In the genomic region with DNA sequence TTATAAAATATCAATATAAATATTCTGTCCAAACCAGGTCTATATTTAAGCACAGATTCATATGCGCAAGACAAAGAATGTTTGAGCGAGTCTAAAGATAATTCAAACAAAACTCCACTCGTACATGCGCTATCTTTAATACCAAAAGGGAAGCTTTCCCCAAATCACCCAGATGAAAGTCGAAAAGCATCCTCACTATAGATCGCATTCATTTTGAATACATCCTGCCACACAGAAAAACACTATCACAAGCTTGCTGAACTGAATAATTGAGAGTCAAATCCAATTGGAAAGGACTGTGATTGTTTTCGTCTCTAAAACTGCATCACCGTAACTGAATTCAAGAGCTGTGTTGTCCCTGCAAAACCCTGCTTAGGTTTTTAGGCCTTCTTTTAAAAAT, we compare ENCODE assay signal across 10 cellular contexts. TPM values are rescaled to one million over a fixed set of nuclear protein-coding genes. Genes with fewer than 3 reads are reported as not detected.
DNase-seq lines count a peak whose midpoint lies in the region; ATAC-seq and TF ChIP-seq lines count a peak whose summit lies in the region.
"Had no signal": no experiment of that assay in that cellular context is flagged by ENCODE, and none has a peak within 500 bp of the region (broad histone marks: within the 10 kb centered on the region; RNA-seq: fewer than 3 reads in every experiment).

No MANE protein-coding gene starts in this region.

- H3K27me3 ChIP-seq in thoracic aorta (replicated peaks; ENCODE audit: insufficient read depth): no peaks in the 10 kb centered on the region

- H3K27me3 Mint-ChIP-seq in activated naive CD4-positive, alpha-beta T cell treated with anti-CD3 and anti-CD28 coated beads for 36 hours (ENCODE audit: low read depth): no peaks in the 10 kb centered on the region
- H3K27me3 Mint-ChIP-seq in immature natural killer cell (ENCODE audit: low read depth in 3 of 3): peaks cover under 1 to 2% (median 2%) of the 10 kb centered on the region in 3 donors

- no peak overlapping the region for H3K27ac ChIP-seq in thoracic aorta

- intact Hi-C loops in activated naive CD4-positive, alpha-beta T cell treated with anti-CD3 and anti-CD28 coated beads for 36 hours (cut with micrococcal nuclease): loop anchor here (1.0 to 10.0 kb wide), 8 partner anchors 38 to 1078 kb away; a partner anchor contains a TSS

- no peaks in the 10 kb centered on the region for H3K36me3 ChIP-seq in thoracic aorta

- H3K36me3 Mint-ChIP-seq in activated naive CD4-positive, alpha-beta T cell treated with anti-CD3 and anti-CD28 coated beads for 36 hours (ENCODE audit: low read depth): peaks cover 5% of the 10 kb centered on the region
- H3K36me3 Mint-ChIP-seq in immature natural killer cell: peaks cover 0 to 4% (median 0%) of the 10 kb centered on the region in 3 donors

- peak overlapping the region; percentile 38 for H3K4me3 ChIP-seq in thoracic aorta

- H3K9me3 ChIP-seq in thoracic aorta: no peaks in the 10 kb centered on the region

- H3K27ac Mint-ChIP-seq in activated naive CD4-positive, alpha-beta T cell treated with anti-CD3 and anti-CD28 coated beads for 36 hours: peak overlapping the region; percentile 86
- H3K27ac Mint-ChIP-seq in immature natural killer cell: peak overlapping the region; percentile 89 to 97 (median 93)

- DNase-seq in activated naive CD4-positive, alpha-beta T cell treated with anti-CD3 and anti-CD28 coated beads for 36 hours: no peak
- no peak for DNase-seq in activated naive CD4-positive, alpha-beta T cell treated with Interleukin-2 at 50 U/mL for 16 hours
- DNase-seq in OCI-M1 (lab: John Stamatoyannopoulos, UW) (peak; percentile 45), immature natural killer cell (no peak), thoracic aorta (ENCODE audit: low spot score) (no peak), COR-L47 (lab: John Stamatoyannopoulos, UW) (no peak)
- DNase-seq: cortex of kidney had no signal

- H3K4me3 Mint-ChIP-seq in activated naive CD4-positive, alpha-beta T cell treated with anti-CD3 and anti-CD28 coated beads for 36 hours: peak overlapping the region; percentile 82
- H3K4me3 Mint-ChIP-seq in immature natural killer cell: peak overlapping the region; percentile 84 to 94 (median 90)

- ATAC-seq in thoracic aorta (ENCODE audit: insufficient number of reproducible peaks, low FRiP score, low read depth): no peak
- ATAC-seq in GM21367 (IDR thresholded peaks at IDR 0.05; ENCODE audit: unreplicated experiment): no peak
- ATAC-seq in HG02840 (IDR thresholded peaks at IDR 0.05; ENCODE audit: low FRiP score, unreplicated experiment): no peak

- CTCF ChIA-PET in activated naive CD4-positive, alpha-beta T cell treated with anti-CD3 and anti-CD28 coated beads for 36 hours (lab: Charles Lee): interaction anchor here (0.7 to 1.3 kb wide), 2 partner anchors 17 to 73 kb away, joined by 3 to 4 read pairs; no protein-coding TSS in a partner anchor

- no peaks in the 10 kb centered on the region for H3K4me1 ChIP-seq in thoracic aorta (ENCODE audit: control insufficient read depth in 1 of 2, low read depth in 2 of 2)

- peaks cover 19% of the 10 kb centered on the region for H3K4me1 Mint-ChIP-seq in activated naive CD4-positive, alpha-beta T cell treated with anti-CD3 and anti-CD28 coated beads for 36 hours (ENCODE audit: low read depth)
- H3K4me1 Mint-ChIP-seq in immature natural killer cell: peaks cover 13 to 29% of the 10 kb centered on the region in 2 donors

- no peak for TF ChIP-seq CTCF in thoracic aorta (IDR thresholded peaks at IDR 0.05)

- no peaks in the 10 kb centered on the region for H3K9me3 Mint-ChIP-seq in activated naive CD4-positive, alpha-beta T cell treated with anti-CD3 and anti-CD28 coated beads for 36 hours
- H3K9me3 Mint-ChIP-seq in immature natural killer cell: no peaks in the 10 kb centered on the region

RNA-seq across cellular contexts. Expression of a gene that starts 0.7 kb away (rescaled TPM):
- 1 to 10 TPM in 1 of 2 experiments, under 1 TPM in 1; 0.79 to 1.1 TPM for total RNA-seq in activated naive CD4-positive, alpha-beta T cell treated with anti-CD3 and anti-CD28 coated beads for 36 hours
- 1 to 10 TPM; 1.9 to 6.7 (median 2.6) TPM for polyA plus RNA-seq in immature natural killer cell
- total RNA-seq in thoracic aorta: under 1 TPM; 0.42 to 0.54 TPM
- total RNA-seq: renal cortical epithelial cell had no signal
